In the genomic region with DNA sequence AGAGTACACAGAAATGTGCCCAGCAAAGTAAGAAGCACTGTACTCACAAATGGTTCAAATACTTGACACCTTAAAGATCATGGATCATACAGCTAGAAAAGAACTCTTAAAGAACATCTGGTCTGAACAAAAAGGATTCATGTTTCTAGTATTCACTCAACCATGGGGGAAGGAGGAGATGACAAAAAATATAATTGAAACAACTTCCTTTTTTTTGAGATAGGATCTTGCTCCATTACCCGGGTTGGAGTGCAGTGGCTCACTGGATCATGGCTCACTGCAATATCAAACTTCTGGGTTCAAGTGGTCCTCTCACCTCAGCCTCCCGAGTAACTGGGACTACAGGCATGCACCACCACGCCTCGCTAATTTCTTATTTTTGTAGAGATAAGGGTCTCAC, we compare ENCODE assay signal across 13 cellular contexts. TPM values are rescaled to one million over a fixed set of nuclear protein-coding genes. Genes with fewer than 3 reads are reported as not detected.
A peak's percentile ranks its signal among the peaks of the same experiment; 100 is the strongest.
DNase-seq lines count a peak whose midpoint lies in the region; FAIRE-seq and TF ChIP-seq lines count a peak whose summit lies in the region.
"Had no signal": no experiment of that assay in that cellular context is flagged by ENCODE, and none has a peak within 500 bp of the region (broad histone marks: within the 10 kb centered on the region; RNA-seq: fewer than 3 reads in every experiment).

No MANE protein-coding gene starts in this region.

- DNase-seq in CD1c-positive myeloid dendritic cell (ENCODE audit: extremely low spot score) (peak; percentile 26), GM12892 (ENCODE audit: insufficient read length) (no peak), UCSD-AML1 (lab: John Stamatoyannopoulos, UW; ENCODE audit: unreplicated experiment) (peak; percentile 8), mesothelial cell of epicardium (ENCODE audit: low spot score in 2 of 2, unreplicated experiment in 2 of 2) (no peak), vagina (ENCODE audit: extremely low spot score in 2 of 2) (no peak), NCI-H2029 (lab: John Stamatoyannopoulos, UW) (no peak)
- no peak for DNase-seq in stimulated activated CD4-positive, alpha-beta T cell treated with anti-CD3 and anti-CD28 coated beads, Interleukin-12 subunit alpha, Interleukin-12 subunit beta, amount 100 ng/mL, for 4 hours
- DNase-seq: effector memory CD4-positive, alpha-beta T cell; NCI-H1105; NCI-H446 treated with DMSO at 0.1 percent for 48 hours; right lobe of liver; RPMI8226 had no signal

- TF ChIP-seq CTCF in mesothelial cell of epicardium (IDR thresholded peaks at IDR 0.05; ENCODE audit: unreplicated experiment) (no peak), vagina (IDR thresholded peaks at IDR 0.05) (no peak)

- intact Hi-C loops in vagina (cut with DNase I) = no loop called here

- H3K4me1 Mint-ChIP-seq in mesothelial cell of epicardium = peaks cover 35% of the 10 kb centered on the region

- no peaks in the 10 kb centered on the region for H3K27me3 ChIP-seq in vagina
- H3K27me3 ChIP-seq: right lobe of liver had no signal

- no peak overlapping the region for H3K27ac ChIP-seq in vagina
- H3K27ac ChIP-seq: right lobe of liver had no signal

- H3K27me3 Mint-ChIP-seq in mesothelial cell of epicardium (ENCODE audit: low read depth) = no peaks in the 10 kb centered on the region

- TF ChIP-seq POLR2A in GM12892 (IDR thresholded peaks at IDR 0.05; ENCODE audit: low read depth, low read length) (no peak), vagina (IDR thresholded peaks at IDR 0.05) (no peak)

- H3K27ac Mint-ChIP-seq in mesothelial cell of epicardium = peak overlapping the region; percentile 26
- H3K27ac Mint-ChIP-seq: T-helper 2 cell treated with Interferon-gamma antibody and Interleukin-4, amounts not matched to agents 5 μg/mL and 100 μg/mL, for 36 hours had no signal

- FAIRE-seq in GM12892 (lab: Jason Lieb, UNC) = peak; percentile 38

- H3K4me3 Mint-ChIP-seq in mesothelial cell of epicardium = no peak overlapping the region

- H3K9me3 ChIP-seq in vagina = no peaks in the 10 kb centered on the region
- H3K9me3 ChIP-seq: right lobe of liver had no signal

- no peak overlapping the region for H3K4me3 ChIP-seq in vagina
- H3K4me3 ChIP-seq: right lobe of liver had no signal

- H3K36me3 ChIP-seq in vagina = peaks cover 0 to 25% of the 10 kb centered on the region in 2 donors

- peaks cover 70% of the 10 kb centered on the region for H3K4me1 ChIP-seq in vagina

- no peaks in the 10 kb centered on the region for H3K9me3 Mint-ChIP-seq in mesothelial cell of epicardium
- H3K9me3 Mint-ChIP-seq: T-helper 2 cell treated with Interferon-gamma antibody and Interleukin-4, amounts not matched to agents 5 μg/mL and 100 μg/mL, for 36 hours had no signal

- H3K36me3 Mint-ChIP-seq in mesothelial cell of epicardium = peaks cover 35% of the 10 kb centered on the region

RNA-seq across cellular contexts. Expression of a gene that starts 6.0 kb away (rescaled TPM):
- 148 TPM for polyA plus RNA-seq in GM12892 (2012; ENCODE audit: missing spikeins)
- total RNA-seq in mesothelial cell of epicardium (186 to 190 TPM (median 186 TPM) in 3 replicates), vagina (140 TPM)

Comparison
In these comparisons a context has a peak if more than half of its experiments do, and no peak if none do; other contexts are left out.
1. DNase-seq: peak in CD1c-positive myeloid dendritic cell (single experiment) and UCSD-AML1 (single experiment); none in GM12892 (single experiment), mesothelial cell of epicardium (0 of 2), stimulated activated CD4-positive, alpha-beta T cell treated with anti-CD3 and anti-CD28 coated beads, Interleukin-12 subunit alpha, Interleukin-12 subunit beta, amount 100 ng/mL, for 4 hours (single experiment), vagina (0 of 2) and NCI-H2029 (single experiment).